28 cellular contexts compared by ENCODE assay signal in genomic region chr3:126303272-126303671, GRCh38. TPM values are rescaled to one million over a fixed set of nuclear protein-coding genes. Genes with fewer than 3 reads are reported as not detected.
DNase-seq lines count a peak whose midpoint lies in the region; ATAC-seq, FAIRE-seq and TF ChIP-seq lines count a peak whose summit lies in the region.
"Had no signal": no experiment of that assay in that cellular context is flagged by ENCODE, and none has a peak within 500 bp of the region (broad histone marks: within the 10 kb centered on the region; RNA-seq: fewer than 3 reads in every experiment).

No MANE protein-coding gene starts in this region.

- TF ChIP-seq CTCF in HepG2 (CRISPR knock-in tag; IDR thresholded peaks at IDR 0.05) = no peak
- no peak for TF ChIP-seq CTCF in right lobe of liver (IDR thresholded peaks at IDR 0.05)
- no peak for TF ChIP-seq CTCF in WTC11 (IDR thresholded peaks at IDR 0.05)
- no peak for TF ChIP-seq CTCF in K562 (IDR thresholded peaks at IDR 0.05 in 2 of 3, conservative IDR thresholded peaks at IDR 0.05 in 1 of 3; ENCODE audit: insufficient read depth in 2 of 3, low read depth in 1 of 3, low read length in 3 of 3)

- H3K4me2 ChIP-seq in HepG2 (ENCODE audit: low read depth, low read length) (no peak overlapping the region), K562 (ENCODE audit: insufficient read depth, low read length) (no peak overlapping the region)
- H3K4me2 ChIP-seq: A549, BLaER1 had no signal

- ATAC-seq in HepG2 (no peak), right lobe of liver (no peak), WTC11 (no peak), K562 (no peak)
- ATAC-seq: A549, GM12878 had no signal

- H3K9me1 ChIP-seq in K562 (ENCODE audit: control insufficient read depth, insufficient read depth, low read length) = no peaks in the 10 kb centered on the region

- H2AFZ ChIP-seq in HepG2 (ENCODE audit: low read length) (no peak overlapping the region), K562 (ENCODE audit: low read depth, low read length) (no peak overlapping the region)

- H3K36me3 Mint-ChIP-seq in WTC11 = peaks cover 17% of the 10 kb centered on the region
- H3K36me3 Mint-ChIP-seq: CD14-positive monocyte; CD4-positive, CD25-positive, alpha-beta regulatory T cell; CD8-positive, alpha-beta memory T cell had no signal

- H4K20me1 ChIP-seq in HepG2 (ENCODE audit: insufficient read depth, low read length) = no peaks in the 10 kb centered on the region
- no peaks in the 10 kb centered on the region for H4K20me1 ChIP-seq in K562 (replicated peaks; ENCODE audit: control insufficient read depth, insufficient read depth, low read length)
- H4K20me1 ChIP-seq: BLaER1 had no signal

- POLR2A ChIA-PET in HepG2 (lab: Yijun Ruan, JAX) = no interaction called here
- POLR2A ChIA-PET in WTC11 (lab: Charles Lee) = no interaction called here
- POLR2A ChIA-PET in K562 (lab: Yijun Ruan, JAX) = no interaction called here

- CTCF ChIA-PET in HepG2 (lab: Yijun Ruan, JAX; ENCODE audit: low intra/inter-chr PET ratio, low total read pairs) = no interaction called here
- CTCF ChIA-PET in WTC11 (lab: Charles Lee) = no interaction called here
- CTCF ChIA-PET in K562 (lab: Yijun Ruan, JAX; ENCODE audit: low intra/inter-chr PET ratio) = no interaction called here

- H3K27ac Mint-ChIP-seq in WTC11 = no peak overlapping the region
- H3K27ac Mint-ChIP-seq: CD14-positive monocyte; CD4-positive, alpha-beta memory T cell; CD8-positive, alpha-beta memory T cell had no signal

- no peak overlapping the region for H3K4me3 Mint-ChIP-seq in WTC11
- H3K4me3 Mint-ChIP-seq: CD14-positive monocyte; CD4-positive, CD25-positive, alpha-beta regulatory T cell; CD8-positive, alpha-beta memory T cell had no signal

- peaks cover 4% of the 10 kb centered on the region for H3K4me1 Mint-ChIP-seq in WTC11
- H3K4me1 Mint-ChIP-seq: CD14-positive monocyte; CD4-positive, alpha-beta memory T cell; CD4-positive, CD25-positive, alpha-beta regulatory T cell; CD8-positive, alpha-beta memory T cell had no signal

- no peak overlapping the region for H3K27ac ChIP-seq in HepG2 (ENCODE audit: extremely low read length, insufficient read depth, low read length)
- no peak overlapping the region for H3K27ac ChIP-seq in right lobe of liver
- no peak overlapping the region for H3K27ac ChIP-seq in K562 (ENCODE audit: extremely low read depth, low read depth, low read length)
- H3K27ac ChIP-seq: 22Rv1, A549, BLaER1 had no signal

- BruUV-seq in HepG2 (replicated peaks; lab: Mats Ljungman, UMichigan) = no TSS peak
- BruUV-seq in K562 (replicated peaks; lab: Mats Ljungman, UMichigan) = no TSS peak

- H3K27me3 Mint-ChIP-seq in WTC11 (ENCODE audit: low read depth) = no peaks in the 10 kb centered on the region

- no peaks in the 10 kb centered on the region for H3K79me2 ChIP-seq in HepG2 (ENCODE audit: insufficient read depth, low read length)
- H3K79me2 ChIP-seq in K562 (ENCODE audit: control insufficient read depth, insufficient read depth, low read length) = no peaks in the 10 kb centered on the region

- no peak for TF ChIP-seq RAD21 in HepG2 (CRISPR knock-in tag; IDR thresholded peaks at IDR 0.05)
- TF ChIP-seq RAD21 in K562 (CRISPR knock-in tag; conservative IDR thresholded peaks at IDR 0.05 in 1 of 2, IDR thresholded peaks at IDR 0.05 in 1 of 2) = no peak

- peaks cover 43% of the 10 kb centered on the region for H3K9me3 Mint-ChIP-seq in WTC11

- TF ChIP-seq EP300 in HepG2 (IDR thresholded peaks at IDR 0.05; ENCODE audit: low read depth in 2 of 2, low read length in 2 of 2) (no peak), HepG2 (CRISPR knock-in tag; IDR thresholded peaks at IDR 0.05; ENCODE audit: borderline replicate concordance) (no peak), K562 (IDR thresholded peaks at IDR 0.05; ENCODE audit: low read length) (no peak)

- H3K27me3 ChIP-seq in HepG2 (ENCODE audit: control insufficient read depth in 1 of 2, insufficient read depth in 2 of 2, low read length in 2 of 2) (no peaks in the 10 kb centered on the region; a peak in 1 of 5 replicates), right lobe of liver (no peaks in the 10 kb centered on the region), K562 (ENCODE audit: control insufficient read depth in 2 of 2, insufficient read depth in 2 of 2, low read length in 2 of 2) (peaks cover 0 to 36% of the 10 kb centered on the region in 2 experiments; a peak in 3 of 5 replicates)
- H3K27me3 ChIP-seq: BE2C, BLaER1 had no signal

- intact Hi-C loops in HepG2 (cut with micrococcal nuclease; ENCODE audit: unreplicated experiment) (no loop called here), right lobe of liver (cut with DNase I) (no loop called here), K562 (cut with micrococcal nuclease) (no loop called here)

- in situ Hi-C loops in HepG2 (cut with HindIII; ENCODE audit: extremely low pct_ligation_motif_present, low pct_unique_long_range_greater_than_20kb) (no loop called here), K562 (cut with MboI) (no loop called here)

- H3K4me3 ChIP-seq in HepG2 (replicated peaks in 1 of 3; ENCODE audit: insufficient read depth in 1 of 3, low read depth in 2 of 3, low read length in 3 of 3) (no peak overlapping the region), right lobe of liver (no peak overlapping the region), K562 (no peak overlapping the region)
- H3K4me3 ChIP-seq: A549, BLaER1, GM12878 had no signal

- no peak for DNase-seq in HepG2 (ENCODE audit: low spot score)
- DNase-seq in right lobe of liver = no peak
- no peak for DNase-seq in WTC11 (ENCODE audit: low spot score)
- no peak for DNase-seq in K562 (ENCODE audit: extremely low read depth in 1 of 4, low spot score in 3 of 4)
- DNase-seq in hepatic stellate cell (ENCODE audit: low spot score) = no peak
- no peak for DNase-seq in activated effector memory CD4-positive, alpha-beta T cell treated with Interleukin-2 at 50 U/mL for 16 hours
- DNase-seq in HCEC 1CT = no peak
- DNase-seq: ACHN; BE2C; C1 segment of cervical spinal cord; CD4-positive, alpha-beta memory T cell; CD4-positive, CD25-positive, alpha-beta regulatory T cell; CD8-positive, alpha-beta memory T cell; COR-L47; DMS 273 treated with DMSO at 0.1 percent for 48 hours; DMS153; DMS53; DMS79; DND-41; EL; GDM1 had no signal

- H3K9ac ChIP-seq in HepG2 (ENCODE audit: insufficient read depth, low read depth, low read length) (no peak overlapping the region), K562 (ENCODE audit: insufficient read depth in 1 of 2, low read depth in 2 of 2, low read length in 2 of 2) (no peak overlapping the region)
- H3K9ac ChIP-seq: BLaER1 had no signal

- peaks cover 8% of the 10 kb centered on the region for H3K9me3 ChIP-seq in HepG2 (ENCODE audit: low read length)
- no peaks in the 10 kb centered on the region for H3K9me3 ChIP-seq in right lobe of liver
- H3K9me3 ChIP-seq in K562 (replicated peaks; ENCODE audit: control insufficient read depth, insufficient read depth, low read depth, low read length) = no peaks in the 10 kb centered on the region
- H3K9me3 ChIP-seq: BE2C had no signal

- FAIRE-seq in HepG2 (lab: Jason Lieb, UNC) (no peak), K562 (lab: Jason Lieb, UNC) (no peak)
- FAIRE-seq: A549, GM12878, GM12892, GM18507 had no signal

- TF ChIP-seq POLR2A in HepG2 (IDR thresholded peaks at IDR 0.05; ENCODE audit: insufficient read depth in 1 of 2, low read depth in 2 of 2, low read length in 2 of 2) = no peak
- TF ChIP-seq POLR2A in right lobe of liver (IDR thresholded peaks at IDR 0.05) = no peak
- TF ChIP-seq POLR2A in K562 (conservative IDR thresholded peaks at IDR 0.05) = no peak

- H3K4me1 ChIP-seq in HepG2 (ENCODE audit: insufficient read depth, low read length) (peaks cover 21% of the 10 kb centered on the region), right lobe of liver (peaks cover 0 to 5% (median 0%) of the 10 kb centered on the region in 4 donors), K562 (replicated peaks in 1 of 2; ENCODE audit: control insufficient read depth in 2 of 2, insufficient read depth in 2 of 2, low read length in 2 of 2) (0 out of 5 replicates have a peak, but pooled peaks cover 0 to 4% of the 10 kb centered on the region in 2 experiments)
- H3K4me1 ChIP-seq: A549, BE2C had no signal

- H3K36me3 ChIP-seq in HepG2 (replicated peaks in 1 of 2; ENCODE audit: control insufficient read depth in 1 of 2, insufficient read depth in 2 of 2, low read length in 2 of 2) (no peaks in the 10 kb centered on the region), right lobe of liver (no peaks in the 10 kb centered on the region), K562 (ENCODE audit: control insufficient read depth, insufficient read depth, low read length) (no peaks in the 10 kb centered on the region)
- H3K36me3 ChIP-seq: BE2C, BLaER1 had no signal

RNA-seq across cellular contexts. Expression of gene KLF15, which starts 53.9 kb away (rescaled TPM):
- total RNA-seq in HepG2 (2016; rRNA removed; fragmentation: Illumina TruSeq; extraction: Trizol) (5.4 and 7.8 TPM in 2 replicates), right lobe of liver (100 to 1,000 TPM in 2 of 6 experiments, 10 to 100 TPM in 4; 14.4 to 112 (median 89.3) TPM), WTC11 (2021) (12.1 to 14.7 TPM (median 13.0 TPM) in 3 replicates), K562 (2014; rRNA removed) (3.5 and 3.7 TPM in 2 replicates), K562 (2014; rRNA removed; fragmentation: Illumina TruSeq; extraction: Trizol) (0.91 and 1.1 TPM in 2 replicates), K562 (2015; rRNA removed; fragmentation: Illumina TruSeq; extraction: Trizol) (0.83 and 0.91 TPM in 2 replicates), K562 (2021) (3.7 and 4.8 TPM in 2 replicates)
- 1.1 and 1.4 TPM in 2 replicates for total RNA-seq in HepG2 (2016; cell fraction: cytosol; rRNA removed; fragmentation: Illumina TruSeq; extraction: Trizol; ENCODE audit: low read depth)
- 5.0 and 8.2 TPM in 2 replicates for total RNA-seq in HepG2 (2016; cell fraction: insoluble cytoplasmic fraction; rRNA removed; fragmentation: Illumina TruSeq; extraction: Trizol)
- 3.1 and 3.8 TPM in 2 replicates for total RNA-seq in HepG2 (2016; cell fraction: membrane; rRNA removed; fragmentation: Illumina TruSeq; extraction: Trizol)
- 6.2 and 8.6 TPM in 2 replicates for total RNA-seq in HepG2 (2016; cell fraction: nucleus; rRNA removed; fragmentation: Illumina TruSeq; extraction: Trizol)
- polyA plus RNA-seq in HepG2 (2011; rRNA removed) (5.3 and 7.1 TPM in 2 replicates), K562 (2011; rRNA removed) (1.7 and 1.9 TPM in 2 replicates), K562 (2014; fragmentation: Illumina TruSeq; extraction: Trizol) (1.2 and 1.8 TPM in 2 replicates), K562 (2014; fragmentation: Nextera tagmentation; extraction: Ambion mirVana) (under 1 TPM; 0.08 to 0.13 TPM), K562 (2014; rRNA removed) (2.8 and 3.2 TPM in 2 replicates)
- polyA plus RNA-seq in HepG2 (2011; cell fraction: cytosol; rRNA removed) = 3.5 and 8.6 TPM in 2 replicates
- 10.1 and 15.9 TPM in 2 replicates for polyA plus RNA-seq in HepG2 (2011; cell fraction: nucleus; rRNA removed)
- 3.1 and 3.5 TPM in 2 replicates for polyA plus RNA-seq in HepG2 (2012)
- polyA plus RNA-seq in HepG2 (2016; cell fraction: cytosol; fragmentation: Illumina TruSeq; extraction: Trizol; ENCODE audit: low read depth) = 0.46 and 0.59 TPM in 2 replicates
- polyA plus RNA-seq in HepG2 (2016; cell fraction: insoluble cytoplasmic fraction; fragmentation: Illumina TruSeq; extraction: Trizol; ENCODE audit: low read depth) = 5.6 and 7.2 TPM in 2 replicates
- 1.9 and 2.3 TPM in 2 replicates for polyA plus RNA-seq in HepG2 (2016; cell fraction: membrane; fragmentation: Illumina TruSeq; extraction: Trizol; ENCODE audit: low read depth)
- polyA plus RNA-seq in HepG2 (2016; cell fraction: nucleus; fragmentation: Illumina TruSeq; extraction: Trizol; ENCODE audit: insufficient read depth, low read depth) = 11.1 and 14.2 TPM in 2 replicates
- 0.09 and 16.6 TPM in 2 replicates for polyA minus RNA-seq in HepG2 (2011; rRNA and poly(A)+ RNA removed; ENCODE audit: low replicate concordance)
- polyA minus RNA-seq in HepG2 (2011; cell fraction: cytosol; rRNA and poly(A)+ RNA removed) = 3.5 and 3.9 TPM in 2 replicates
- 9.2 and 10.2 TPM in 2 replicates for polyA minus RNA-seq in HepG2 (2011; cell fraction: nucleus; rRNA and poly(A)+ RNA removed)
- total RNA-seq in K562 (2011; cell fraction: chromatin; rRNA removed; ENCODE audit: low replicate concordance) = 2.5 and 7.4 TPM in 2 replicates
- 6.7 and 7.2 TPM in 2 replicates for total RNA-seq in K562 (2011; cell fraction: nucleolus; rRNA removed)
- 2.3 and 4.8 TPM in 2 replicates for total RNA-seq in K562 (2011; cell fraction: nucleoplasm; rRNA removed)
- polyA plus RNA-seq in K562 (2011; cell fraction: cytosol; rRNA removed) = 1.5 and 4.3 TPM in 2 replicates
- polyA plus RNA-seq in K562 (2011; cell fraction: nucleus; rRNA removed) = 2.5 and 4.1 TPM in 2 replicates
- polyA plus RNA-seq in K562 (2012) = 1.1 TPM in 2 replicates
- 0.63 and 0.67 TPM in 2 replicates for polyA minus RNA-seq in K562 (2011; rRNA and poly(A)+ RNA removed)
- 0.46 and 0.76 TPM in 2 replicates for polyA minus RNA-seq in K562 (2011; cell fraction: cytosol; rRNA and poly(A)+ RNA removed)
- polyA minus RNA-seq in K562 (2011; cell fraction: nucleus; rRNA and poly(A)+ RNA removed) = 5.0 TPM in 2 replicates
- total RNA-seq: CD4-positive, CD25-positive, alpha-beta regulatory T cell had no signal
- polyA plus RNA-seq: A549; CD14-positive monocyte; CD4-positive, alpha-beta memory T cell; CD4-positive, CD25-positive, alpha-beta regulatory T cell; CD8-positive, alpha-beta memory T cell; GM12878 had no signal
